Comparison of ENCODE assay signal across 9 cellular contexts in the genomic region with DNA sequence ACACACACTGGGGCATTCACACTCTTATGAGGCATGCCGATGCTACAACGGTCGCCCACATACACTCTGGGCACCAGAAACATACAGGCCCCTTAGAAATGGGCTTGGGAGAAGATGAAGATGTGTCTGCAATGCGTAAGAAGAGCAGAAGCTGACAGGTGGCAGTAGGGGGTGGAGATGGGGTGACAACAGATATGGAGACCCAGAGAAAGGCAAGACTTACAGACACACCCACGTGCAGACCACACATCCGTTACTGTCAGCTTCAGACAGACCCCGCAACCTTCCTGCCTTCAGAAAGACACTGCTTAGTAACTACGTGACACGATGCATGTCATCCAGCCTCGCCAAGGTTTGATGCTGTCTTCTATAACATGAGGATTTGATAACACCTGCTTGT.
DNase-seq lines count a peak whose midpoint lies in the region; ATAC-seq and TF ChIP-seq lines count a peak whose summit lies in the region.
"Had no signal": no experiment of that assay in that cellular context is flagged by ENCODE, and none has a peak within 500 bp of the region (broad histone marks: within the 10 kb centered on the region; RNA-seq: fewer than 3 reads in every experiment).

No MANE protein-coding gene starts in this region.

- no peaks in the 10 kb centered on the region for H3K36me3 Mint-ChIP-seq in activated B cell treated with CpG ODN at 0.5 μM for 24 hours (ENCODE audit: low read depth)
- no peaks in the 10 kb centered on the region for H3K36me3 Mint-ChIP-seq in activated naive CD8-positive, alpha-beta T cell treated with anti-CD3 and anti-CD28 coated beads, Interleukin-2, amount 50 U/mL, for 24 hours (ENCODE audit: low read depth)

- DNase-seq in CD1c-positive myeloid dendritic cell (ENCODE audit: extremely low spot score): peak; percentile 53
- DNase-seq in activated B cell treated with CpG ODN at 0.5 μM for 24 hours: no peak
- DNase-seq in activated naive CD8-positive, alpha-beta T cell treated with anti-CD3 and anti-CD28 coated beads, Interleukin-2, amount 50 U/mL, for 24 hours: peak; percentile 80
- DNase-seq in stimulated activated CD4-positive, alpha-beta T cell treated with anti-CD3 and anti-CD28 coated beads, Interleukin-12 subunit alpha, Interleukin-12 subunit beta, amount 100 ng/mL, for 48 hours (ENCODE audit: low read depth in 2 of 3, low spot score in 1 of 3): peak; percentile 50 to 66 (median 61)
- DNase-seq in NCI-H69 (lab: John Stamatoyannopoulos, UW): no peak
- no peak for DNase-seq in HuH-7.5 (ENCODE audit: low spot score)
- DNase-seq: thyroid gland had no signal

- peak overlapping the region; percentile 82 for H3K27ac Mint-ChIP-seq in activated B cell treated with CpG ODN at 0.5 μM for 24 hours
- H3K27ac Mint-ChIP-seq in activated naive CD8-positive, alpha-beta T cell treated with anti-CD3 and anti-CD28 coated beads, Interleukin-2, amount 50 U/mL, for 24 hours: peak overlapping the region; percentile 85

- H3K4me3 Mint-ChIP-seq in activated B cell treated with CpG ODN at 0.5 μM for 24 hours: peak overlapping the region; percentile 9
- peak overlapping the region; percentile 35 for H3K4me3 Mint-ChIP-seq in activated naive CD8-positive, alpha-beta T cell treated with anti-CD3 and anti-CD28 coated beads, Interleukin-2, amount 50 U/mL, for 24 hours

- TF ChIP-seq CTCF in activated B cell treated with CpG ODN at 0.5 μM for 24 hours (IDR thresholded peaks at IDR 0.05): no peak

- POLR2A ChIA-PET in activated B cell treated with CpG ODN at 0.5 μM for 24 hours (lab: Charles Lee): interaction anchor here (1.1 to 13.4 kb wide), 2 partner anchors 27 to 87 kb away, joined by 5 to 561 read pairs; partner anchors contain the start of gene ZFP36L2

- peaks cover 71% of the 10 kb centered on the region for H3K4me1 Mint-ChIP-seq in activated B cell treated with CpG ODN at 0.5 μM for 24 hours
- peaks cover 91% of the 10 kb centered on the region for H3K4me1 Mint-ChIP-seq in activated naive CD8-positive, alpha-beta T cell treated with anti-CD3 and anti-CD28 coated beads, Interleukin-2, amount 50 U/mL, for 24 hours

- no peaks in the 10 kb centered on the region for H3K27me3 Mint-ChIP-seq in activated B cell treated with CpG ODN at 0.5 μM for 24 hours
- no peaks in the 10 kb centered on the region for H3K27me3 Mint-ChIP-seq in activated naive CD8-positive, alpha-beta T cell treated with anti-CD3 and anti-CD28 coated beads, Interleukin-2, amount 50 U/mL, for 24 hours

- CTCF ChIA-PET in activated B cell treated with CpG ODN at 0.5 μM for 24 hours (lab: Charles Lee): interaction anchor here (14.4 kb wide), 1 partner anchor 87 kb away, joined by 336 read pairs; the partner anchor contains the start of gene ZFP36L2

- intact Hi-C loops in activated B cell treated with CpG ODN at 0.5 μM for 24 hours (cut with micrococcal nuclease): loop anchor here (10.0 kb wide), 1 partner anchor 268 kb away; no protein-coding TSS in a partner anchor

- peak; percentile 15 for ATAC-seq in activated B cell treated with CpG ODN at 0.5 μM for 24 hours (ENCODE audit: low read depth)
- peak; percentile 66 for ATAC-seq in activated naive CD8-positive, alpha-beta T cell treated with anti-CD3 and anti-CD28 coated beads, Interleukin-2, amount 50 U/mL, for 24 hours
- no peak for ATAC-seq in HG02588 (IDR thresholded peaks at IDR 0.05; ENCODE audit: unreplicated experiment)
- no peak for ATAC-seq in GM21717 (IDR thresholded peaks at IDR 0.05; ENCODE audit: unreplicated experiment)

- H3K9me3 Mint-ChIP-seq in activated B cell treated with CpG ODN at 0.5 μM for 24 hours: no peaks in the 10 kb centered on the region
- no peaks in the 10 kb centered on the region for H3K9me3 Mint-ChIP-seq in activated naive CD8-positive, alpha-beta T cell treated with anti-CD3 and anti-CD28 coated beads, Interleukin-2, amount 50 U/mL, for 24 hours

Comparison
In these comparisons a context has a peak if more than half of its experiments do, and no peak if none do; other contexts are left out.
1. DNase-seq: peak in CD1c-positive myeloid dendritic cell (single experiment), activated naive CD8-positive, alpha-beta T cell treated with anti-CD3 and anti-CD28 coated beads, Interleukin-2, amount 50 U/mL, for 24 hours (single experiment) and stimulated activated CD4-positive, alpha-beta T cell treated with anti-CD3 and anti-CD28 coated beads, Interleukin-12 subunit alpha, Interleukin-12 subunit beta, amount 100 ng/mL, for 48 hours (3 of 3); none in activated B cell treated with CpG ODN at 0.5 μM for 24 hours (single experiment), NCI-H69 (single experiment) and HuH-7.5 (single experiment).
2. ATAC-seq: peak in activated B cell treated with CpG ODN at 0.5 μM for 24 hours (single experiment) and activated naive CD8-positive, alpha-beta T cell treated with anti-CD3 and anti-CD28 coated beads, Interleukin-2, amount 50 U/mL, for 24 hours (single experiment); none in HG02588 (single experiment) and GM21717 (single experiment).